In genomic region chr6:169789146-169789943, GRCh38 we compare ENCODE assay signal across 1 cellular context.
TF ChIP-seq lines count a peak whose summit lies in the region.

No MANE protein-coding gene starts in this region.

TF ChIP-seq in GM23338, 12 proteins besides CTCF, POLR2A, EP300 and RAD21 (continued from another document):
- no peak for TF ChIP-seq ZNF462 (CRISPR knock-in tag; IDR thresholded peaks at IDR 0.05)
